10 cellular contexts compared by ENCODE assay signal in genomic region chr10:79488303-79488702, GRCh38. TPM values are rescaled to one million over a fixed set of nuclear protein-coding genes. Genes with fewer than 3 reads are reported as not detected.
DNase-seq lines count a peak whose midpoint lies in the region; ATAC-seq and TF ChIP-seq lines count a peak whose summit lies in the region.
"Had no signal": no experiment of that assay in that cellular context is flagged by ENCODE, and none has a peak within 500 bp of the region (broad histone marks: within the 10 kb centered on the region; RNA-seq: fewer than 3 reads in every experiment).

No MANE protein-coding gene starts in this region.

- peak; percentile 96 for DNase-seq in GM23248
- peak; percentile 95 for DNase-seq in astrocyte of the hippocampus (ENCODE audit: low read depth, low spot score)
- peak; percentile 81 for DNase-seq in hepatocyte (ENCODE audit: low spot score)
- no peak for DNase-seq in HuH-7 (ENCODE audit: low spot score)
- DNase-seq in CD4-positive, alpha-beta T cell, result no peak
- no peak for DNase-seq in H7
- DNase-seq in NCI-H2227 (lab: John Stamatoyannopoulos, UW; ENCODE audit: unreplicated experiment), result no peak
- DNase-seq: stimulated activated naive CD4-positive, alpha-beta T cell treated with Interleukin-2 at 50 U/mL for 16 hours had no signal

- no peak overlapping the region for H3K4me3 Mint-ChIP-seq in CD4-positive, alpha-beta T cell
- H3K4me3 Mint-ChIP-seq: memory B cell had no signal

- H2AFZ ChIP-seq in GM23248, result peak overlapping the region; percentile 66
- no peak overlapping the region for H2AFZ ChIP-seq in hepatocyte

- no peak for TF ChIP-seq CTCF in hepatocyte (IDR thresholded peaks at IDR 0.05; ENCODE audit: poor library complexity)
- no peak for TF ChIP-seq CTCF in CD4-positive, alpha-beta T cell (IDR thresholded peaks at IDR 0.05)

- H4K20me1 ChIP-seq in GM23248 (ENCODE audit: insufficient read depth) (no peaks in the 10 kb centered on the region), hepatocyte (ENCODE audit: insufficient read depth, poor library complexity, severe bottlenecking) (no peaks in the 10 kb centered on the region)

- no peak overlapping the region for H3K27ac Mint-ChIP-seq in CD4-positive, alpha-beta T cell
- H3K27ac Mint-ChIP-seq: memory B cell had no signal

- H3K9ac ChIP-seq in GM23248, result peak overlapping the region; percentile 48
- H3K9ac ChIP-seq in skeletal muscle satellite cell (ENCODE audit: low read depth, low read length), result no peak overlapping the region

- H3K36me3 ChIP-seq in GM23248 (ENCODE audit: low read depth), result no peaks in the 10 kb centered on the region
- H3K36me3 ChIP-seq in hepatocyte (replicated peaks; ENCODE audit: insufficient read depth, low read depth), result no peaks in the 10 kb centered on the region
- no peaks in the 10 kb centered on the region for H3K36me3 ChIP-seq in skeletal muscle satellite cell (ENCODE audit: insufficient read depth, low read length)
- H3K36me3 ChIP-seq in H7 (replicated peaks; ENCODE audit: control insufficient read depth, insufficient read depth, low read length), result no peaks in the 10 kb centered on the region

- H3K79me2 ChIP-seq in GM23248 (ENCODE audit: insufficient read depth) (no peaks in the 10 kb centered on the region), hepatocyte (no peaks in the 10 kb centered on the region)

- no peaks in the 10 kb centered on the region for H3K4me1 Mint-ChIP-seq in CD4-positive, alpha-beta T cell (ENCODE audit: low read depth)

- H3K9me3 ChIP-seq in GM23248 (ENCODE audit: low read depth) (no peaks in the 10 kb centered on the region), hepatocyte (ENCODE audit: low read depth) (no peaks in the 10 kb centered on the region), skeletal muscle satellite cell (replicated peaks; ENCODE audit: low read length) (no peaks in the 10 kb centered on the region)
- H3K9me3 ChIP-seq in CD4-positive, alpha-beta T cell (ENCODE audit: control insufficient read depth, low read length), result no peaks in the 10 kb centered on the region

- no peaks in the 10 kb centered on the region for H3K27me3 Mint-ChIP-seq in CD4-positive, alpha-beta T cell

- no peaks in the 10 kb centered on the region for H3K9me3 Mint-ChIP-seq in CD4-positive, alpha-beta T cell
- H3K9me3 Mint-ChIP-seq: memory B cell had no signal

- H3K27me3 ChIP-seq in GM23248 (replicated peaks; ENCODE audit: insufficient read depth) (no peaks in the 10 kb centered on the region), hepatocyte (no peaks in the 10 kb centered on the region), skeletal muscle satellite cell (ENCODE audit: control insufficient read depth, insufficient read depth, low read length) (no peaks in the 10 kb centered on the region), H7 (ENCODE audit: control insufficient read depth, insufficient read depth, low read length) (no peaks in the 10 kb centered on the region)
- H3K27me3 ChIP-seq in CD4-positive, alpha-beta T cell (ENCODE audit: control insufficient read depth, insufficient read depth, low read length), result no peaks in the 10 kb centered on the region

- peak overlapping the region; percentile 37 for H3K4me2 ChIP-seq in GM23248 (ENCODE audit: unreplicated experiment)
- peak overlapping the region; percentile 27 for H3K4me2 ChIP-seq in hepatocyte
- H3K4me2 ChIP-seq in skeletal muscle satellite cell (ENCODE audit: low read length), result peak overlapping the region; percentile 30

- POLR2A ChIA-PET in CD4-positive, alpha-beta T cell (lab: Charles Lee), result no interaction called here

- in situ Hi-C loops in GM23248 (cut with MboI), result no loop called here

- H3K9me2 ChIP-seq in GM23248 (ENCODE audit: insufficient read depth) (no peaks in the 10 kb centered on the region), hepatocyte (replicated peaks; ENCODE audit: insufficient read depth) (no peaks in the 10 kb centered on the region)

- H3F3A ChIP-seq in GM23248 (ENCODE audit: insufficient read depth), result peaks cover 17% of the 10 kb centered on the region

- no peaks in the 10 kb centered on the region for H3K36me3 Mint-ChIP-seq in CD4-positive, alpha-beta T cell (ENCODE audit: low read depth)
- H3K36me3 Mint-ChIP-seq: memory B cell had no signal

- intact Hi-C loops in CD4-positive, alpha-beta T cell (cut with DNase I, micrococcal nuclease), result no loop called here

- ATAC-seq in CD4-positive, alpha-beta T cell (ENCODE audit: poor library complexity), result no peak

- H3K27ac ChIP-seq in GM23248, result peak overlapping the region; percentile 81
- H3K27ac ChIP-seq in hepatocyte, result peak overlapping the region; percentile 82
- H3K27ac ChIP-seq in CD4-positive, alpha-beta T cell (ENCODE audit: low read depth, low read length), result no peak overlapping the region

- H3K4me3 ChIP-seq in GM23248 (peak overlapping the region; percentile 10; the same call in 1 of the 2 replicates), hepatocyte (no peak overlapping the region), skeletal muscle satellite cell (ENCODE audit: low read length) (no peak overlapping the region), H7 (ENCODE audit: insufficient read depth, low read depth, low read length) (no peak overlapping the region)

- 2 to 3% methylated on average over 4 to 5 of the region's 5 CpGs for WGBS in GM23248 (ENCODE audit: low coverage in 1 of 2, low lambda C conversion rate in 2 of 2, missing lambda C conversion rate in 2 of 2), 2 experiments
- WGBS in hepatocyte (ENCODE audit: low lambda C conversion rate, missing lambda C conversion rate), result 72% methylated on average over 5 of the region's 5 CpGs

- H3K4me1 ChIP-seq in GM23248 (ENCODE audit: insufficient read depth) (peaks cover 34% of the 10 kb centered on the region), hepatocyte (ENCODE audit: insufficient read depth) (peaks cover 27% of the 10 kb centered on the region), skeletal muscle satellite cell (ENCODE audit: control insufficient read depth, insufficient read depth, low read length) (peaks cover 34% of the 10 kb centered on the region)

- CTCF ChIA-PET in CD4-positive, alpha-beta T cell (lab: Charles Lee), result interaction anchor here (1.1 kb wide), 1 partner anchor 114 kb away, joined by 6 read pairs; no protein-coding TSS in a partner anchor

RNA-seq across cellular contexts. Expression of gene EIF5AL1, which starts 24.0 kb away (rescaled TPM):
- total RNA-seq in GM23248 (2014; rRNA removed; shearing (Covaris generic)), result 0.63 and 0.65 TPM in 2 replicates
- 5.9 and 6.1 TPM in 2 replicates for polyA plus RNA-seq in GM23248 (2016; fragmentation: Nextera tagmentation; extraction: Ambion mirVana)
- 0.27 and 0.44 TPM in 2 replicates for total RNA-seq in hepatocyte
- 1.5 and 1.6 TPM in 2 replicates for polyA plus RNA-seq in hepatocyte
- 2.5 and 3.3 TPM in 2 replicates for total RNA-seq in skeletal muscle satellite cell (2012; rRNA removed)
- under 1 TPM; 0.11 to 0.14 TPM for total RNA-seq in CD4-positive, alpha-beta T cell
- total RNA-seq in H7 (2014; rRNA removed; shearing (Covaris generic)), result 0.73 and 0.74 TPM in 2 replicates

RNA-seq across cellular contexts. Expression of gene ZCCHC24, which starts 42.9 kb away (rescaled TPM):
- 30.3 and 34.0 TPM in 2 replicates for total RNA-seq in GM23248 (2014; rRNA removed; shearing (Covaris generic))
- polyA plus RNA-seq in GM23248 (2016; fragmentation: Nextera tagmentation; extraction: Ambion mirVana), result 29.3 and 30.4 TPM in 2 replicates
- 18.3 and 20.1 TPM in 2 replicates for total RNA-seq in hepatocyte
- 14.5 and 20.6 TPM in 2 replicates for polyA plus RNA-seq in hepatocyte
- total RNA-seq in skeletal muscle satellite cell (2012; rRNA removed), result 16.5 and 26.2 TPM in 2 replicates
- under 1 TPM; 0.67 to 0.85 TPM for total RNA-seq in CD4-positive, alpha-beta T cell
- 7.5 and 9.0 TPM in 2 replicates for total RNA-seq in H7 (2014; rRNA removed; shearing (Covaris generic))

Comparison
In these comparisons a context has a peak if more than half of its experiments do, and no peak if none do; other contexts are left out.
1. DNase-seq: peak in GM23248 (single experiment), astrocyte of the hippocampus (single experiment) and hepatocyte (single experiment); none in HuH-7 (single experiment), CD4-positive, alpha-beta T cell (0 of 10), H7 (single experiment) and NCI-H2227 (single experiment).
2. Peak in every context shown above with its lines, with median percentiles within 50 percentile points of each other: H3K4me2 ChIP-seq.